In genomic region chr6:21931641-21932335, GRCh38 we compare ENCODE assay signal across 23 cellular contexts.
DNase-seq lines count a peak whose midpoint lies in the region; FAIRE-seq and TF ChIP-seq lines count a peak whose summit lies in the region.
"Had no signal": no experiment of that assay in that cellular context is flagged by ENCODE, and none has a peak within 500 bp of the region (broad histone marks: within the 10 kb centered on the region; RNA-seq: fewer than 3 reads in every experiment).

No MANE protein-coding gene starts in this region.

- H3K4me2 ChIP-seq in mesendoderm (ENCODE audit: low read length) = no peak overlapping the region
- H3K4me2 ChIP-seq: SK-N-SH had no signal

- no peak for TF ChIP-seq CTCF in fibroblast of mammary gland (conservative IDR thresholded peaks at IDR 0.05; ENCODE audit: control insufficient read depth, insufficient read depth, low read depth, low read length)

- peaks cover 6% of the 10 kb centered on the region for H3K79me1 ChIP-seq in mesendoderm (ENCODE audit: low read length)

- CTCF ChIA-PET in HEK293T (lab: Yijun Ruan, JAX) = no interaction called here

- H3K36me3 ChIP-seq in mesendoderm (ENCODE audit: control insufficient read depth, insufficient read depth, low read length) = no peaks in the 10 kb centered on the region
- no peaks in the 10 kb centered on the region for H3K36me3 ChIP-seq in MG63
- H3K36me3 ChIP-seq: stomach, transverse colon had no signal

- DNase-seq in H54 (ENCODE audit: insufficient read length, low spot score) (no peak), SK-MEL-5 (ENCODE audit: low read depth, low spot score) (peak; percentile 44), fibroblast of mammary gland (ENCODE audit: low read depth) (peak; percentile 38), renal cortical epithelial cell (ENCODE audit: low read depth) (peak; percentile 84), mesendoderm (no peak), MG63 (no peak), HEK293T (ENCODE audit: extremely low spot score) (no peak)
- DNase-seq: activated CD4-positive, alpha-beta memory T cell treated with anti-CD3 and anti-CD28 coated beads for 36 hours; activated effector memory CD4-positive, alpha-beta T cell treated with Interleukin-2 at 50 U/mL for 16 hours; CD8-positive, alpha-beta memory T cell; DMS153; effector CD4-positive, alpha-beta T cell; GDM1; left cardiac atrium; naive thymus-derived CD4-positive, alpha-beta T cell; NCI-H1436; NCI-H524 treated with DMSO at 0.1 percent for 48 hours; RPMI8226; SK-N-SH; stimulated activated CD4-positive, alpha-beta T cell treated with anti-CD3 and anti-CD28 coated beads, Interleukin-15, amount 100 ng/mL, for 24 hours; stomach; transverse colon had no signal

- POLR2A ChIA-PET in HEK293T (lab: Yijun Ruan, JAX) = no interaction called here

- H3K4me3 ChIP-seq in fibroblast of mammary gland (ENCODE audit: control insufficient read depth, low read depth, low read length) (no peak overlapping the region), mesendoderm (ENCODE audit: low read length) (no peak overlapping the region), MG63 (no peak overlapping the region)
- H3K4me3 ChIP-seq: stomach, transverse colon had no signal

- H3K9ac ChIP-seq in mesendoderm (ENCODE audit: low read length) = no peak overlapping the region
- H3K9ac ChIP-seq: parathyroid adenoma, SK-N-SH had no signal

- no peak overlapping the region for H3K27ac ChIP-seq in mesendoderm (ENCODE audit: low read depth, low read length)
- H3K27ac ChIP-seq: parathyroid adenoma, stomach, transverse colon had no signal

- no peak overlapping the region for H3K4ac ChIP-seq in mesendoderm (ENCODE audit: low read depth, low read length)

- no peak overlapping the region for H4K5ac ChIP-seq in mesendoderm (ENCODE audit: low read length)

- H2BK120ac ChIP-seq in mesendoderm (ENCODE audit: low read depth, low read length) = no peak overlapping the region

- no peak overlapping the region for H3K23ac ChIP-seq in mesendoderm (ENCODE audit: low read length)

- in situ Hi-C loops in SK-MEL-5 (cut with HindIII; ENCODE audit: low pct_unique_long_range_greater_than_20kb, low sequenced_read_pairs) = no loop called here

- H3K18ac ChIP-seq in mesendoderm (ENCODE audit: low read length) = no peak overlapping the region

- H2BK5ac ChIP-seq in mesendoderm (ENCODE audit: low read length) = no peak overlapping the region

- H2AK5ac ChIP-seq in mesendoderm (ENCODE audit: low read length) = no peak overlapping the region

- no peaks in the 10 kb centered on the region for H3K4me1 ChIP-seq in mesendoderm (ENCODE audit: control insufficient read depth, low read depth, low read length)
- H3K4me1 ChIP-seq: parathyroid adenoma, stomach had no signal

- H3K9me3 ChIP-seq in MG63 = no peaks in the 10 kb centered on the region
- H3K9me3 ChIP-seq: SK-N-SH had no signal

- no CpG with 5 or more reads among the region's 4 CpGs for WGBS in mesendoderm (ENCODE audit: extremely low coverage, insufficient coverage, low lambda C conversion rate)

- FAIRE-seq in H54 (lab: Jason Lieb, UNC) = peak; percentile 43

- no peaks in the 10 kb centered on the region for H3K79me2 ChIP-seq in mesendoderm (ENCODE audit: control insufficient read depth, insufficient read depth, low read length)
- H3K79me2 ChIP-seq: parathyroid adenoma had no signal

- H2BK15ac ChIP-seq in mesendoderm (replicated peaks; ENCODE audit: low read depth) = no peak overlapping the region

- no peak for TF ChIP-seq POLR2A in H54 (IDR thresholded peaks at IDR 0.05; ENCODE audit: low read depth, low read length)

- no peaks in the 10 kb centered on the region for H3K27me3 ChIP-seq in mesendoderm (ENCODE audit: insufficient read depth, low read length, poor library complexity)
- no peaks in the 10 kb centered on the region for H3K27me3 ChIP-seq in MG63
- H3K27me3 ChIP-seq: stomach, transverse colon had no signal

- H4K8ac ChIP-seq in mesendoderm (ENCODE audit: low read depth, low read length) = no peak overlapping the region

- H3K56ac ChIP-seq in mesendoderm (ENCODE audit: low read length) = no peak overlapping the region

TF ChIP-seq in HEK293T, 16 proteins besides CTCF, POLR2A, EP300 and RAD21:
- TF ChIP-seq ARNT (IDR thresholded peaks at IDR 0.05) (no peak), NFRKB (IDR thresholded peaks at IDR 0.05) (no peak), SP1 (IDR thresholded peaks at IDR 0.05) (no peak), TARDBP (IDR thresholded peaks at IDR 0.05) (no peak), PKNOX1 (IDR thresholded peaks at IDR 0.05) (no peak), FOXM1 (IDR thresholded peaks at IDR 0.05; ENCODE audit: borderline replicate concordance) (no peak), HDGF (IDR thresholded peaks at IDR 0.05; ENCODE audit: borderline replicate concordance) (no peak), BHLHE40 (IDR thresholded peaks at IDR 0.05; ENCODE audit: borderline replicate concordance) (no peak), LEF1 (IDR thresholded peaks at IDR 0.05; ENCODE audit: borderline replicate concordance) (no peak), SUZ12 (IDR thresholded peaks at IDR 0.05) (no peak), L3MBTL2 (conservative IDR thresholded peaks at IDR 0.05) (no peak), ZNF384 (IDR thresholded peaks at IDR 0.05) (no peak), CTBP1 (IDR thresholded peaks at IDR 0.05; ENCODE audit: borderline replicate concordance) (no peak), FOXA1 (IDR thresholded peaks at IDR 0.05) (no peak), ELF4 (IDR thresholded peaks at IDR 0.05) (no peak), FOXK2 (IDR thresholded peaks at IDR 0.05) (no peak)

Comparison
In these comparisons a context has a peak if more than half of its experiments do, and no peak if none do; other contexts are left out.
1. DNase-seq: peak in SK-MEL-5 (single experiment), fibroblast of mammary gland (single experiment) and renal cortical epithelial cell (single experiment); none in H54 (single experiment), mesendoderm (single experiment), MG63 (single experiment) and HEK293T (single experiment).